ENCODE assay signal across 9 cellular contexts in the genomic region with DNA sequence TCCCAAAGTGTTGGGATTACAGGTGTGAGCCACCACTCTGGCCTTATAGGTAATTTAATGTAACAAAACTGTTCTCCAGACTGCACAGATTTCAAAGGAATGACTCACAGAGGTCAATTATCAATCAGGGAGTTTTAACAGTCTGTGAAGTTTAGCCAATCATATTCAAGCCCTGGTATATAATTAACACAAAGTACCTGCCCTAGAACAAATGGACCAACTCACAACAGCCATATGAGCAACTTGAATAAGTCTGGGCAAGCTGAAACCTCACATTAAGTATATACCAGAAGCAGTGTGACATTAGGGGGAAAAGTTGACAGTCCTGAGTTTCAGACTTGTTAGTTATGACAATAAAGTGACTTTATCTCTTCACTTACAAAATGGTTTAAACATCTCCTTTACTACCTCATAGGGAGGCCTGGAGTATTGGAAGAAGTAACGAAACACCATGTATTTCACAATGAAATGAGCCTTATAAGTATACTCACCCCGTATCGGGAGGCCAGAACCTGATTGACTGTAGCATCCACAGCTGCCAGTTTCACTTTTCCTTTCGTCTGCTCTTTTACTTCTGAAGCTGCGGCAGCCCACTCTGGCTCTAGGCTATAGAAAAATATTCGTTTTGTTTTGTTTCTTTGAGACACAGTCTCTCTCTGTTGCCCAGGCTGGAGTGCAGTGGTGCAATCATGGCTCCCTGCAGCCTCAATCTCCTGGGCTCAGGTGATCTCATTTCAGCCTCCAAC. TPM values are rescaled to one million over a fixed set of nuclear protein-coding genes. Genes with fewer than 3 reads are reported as not detected.
A peak's percentile ranks its signal among the peaks of the same experiment; 100 is the strongest.
DNase-seq lines count a peak whose midpoint lies in the region; ATAC-seq and TF ChIP-seq lines count a peak whose summit lies in the region.
"Had no signal": no experiment of that assay in that cellular context is flagged by ENCODE, and none has a peak within 500 bp of the region (broad histone marks: within the 10 kb centered on the region; RNA-seq: fewer than 3 reads in every experiment).

No MANE protein-coding gene starts in this region.

- TF ChIP-seq CTCF in CD4-positive, alpha-beta T cell (IDR thresholded peaks at IDR 0.05), result no peak
- no peak for TF ChIP-seq CTCF in GM13977 (IDR thresholded peaks at IDR 0.05; ENCODE audit: extremely low read depth, insufficient read depth, missing control alignments)

- peak overlapping the region; percentile 80 for H3K4me3 Mint-ChIP-seq in CD4-positive, alpha-beta T cell
- no peak overlapping the region for H3K4me3 Mint-ChIP-seq in activated naive CD8-positive, alpha-beta T cell treated with anti-CD3 and anti-CD28 coated beads, Interleukin-2, amount 10 ng/mL, durations not matched to agents 7 days and 5 days

- in situ Hi-C loops in GM13977 (cut with MboI; ENCODE audit: low pct_unique_long_range_greater_than_20kb, low sequenced_read_pairs, unreplicated experiment), result no loop called here

- no peak for DNase-seq in CD4-positive, alpha-beta T cell
- DNase-seq in GM19240 (ENCODE audit: insufficient read length, low spot score) (peak; percentile 43), UCSD-AML1 (lab: John Stamatoyannopoulos, UW; ENCODE audit: unreplicated experiment) (no peak), SHP77 (lab: John Stamatoyannopoulos, UW) (no peak), GM13977 (ENCODE audit: low spot score) (no peak), HUDEP-2 (lab: John Stamatoyannopoulos, UW; ENCODE audit: unreplicated experiment in 76 of 76) (no peak)
- DNase-seq in activated naive CD8-positive, alpha-beta T cell treated with anti-CD3 and anti-CD28 coated beads, Interleukin-2, amount 10 ng/mL, durations not matched to agents 7 days and 5 days, result no peak

- no peaks in the 10 kb centered on the region for H3K27me3 Mint-ChIP-seq in CD4-positive, alpha-beta T cell
- no peaks in the 10 kb centered on the region for H3K27me3 Mint-ChIP-seq in activated naive CD8-positive, alpha-beta T cell treated with anti-CD3 and anti-CD28 coated beads, Interleukin-2, amount 10 ng/mL, durations not matched to agents 7 days and 5 days

- no peaks in the 10 kb centered on the region for H3K27me3 ChIP-seq in CD4-positive, alpha-beta T cell (ENCODE audit: control insufficient read depth, insufficient read depth, low read length)
- H3K27me3 ChIP-seq: neutrophil had no signal

- no peak overlapping the region for H3K27ac ChIP-seq in CD4-positive, alpha-beta T cell (ENCODE audit: low read depth, low read length)
- H3K27ac ChIP-seq: neutrophil had no signal

- H3K4me1 Mint-ChIP-seq in CD4-positive, alpha-beta T cell (ENCODE audit: low read depth), result peaks cover 26% of the 10 kb centered on the region
- H3K4me1 Mint-ChIP-seq in activated naive CD8-positive, alpha-beta T cell treated with anti-CD3 and anti-CD28 coated beads, Interleukin-2, amount 10 ng/mL, durations not matched to agents 7 days and 5 days, result peaks cover 8% of the 10 kb centered on the region

- peak; percentile 80 for ATAC-seq in CD4-positive, alpha-beta T cell (ENCODE audit: poor library complexity)
- peak; percentile 88 for ATAC-seq in HG03066 (IDR thresholded peaks at IDR 0.05; ENCODE audit: low read depth, unreplicated experiment)
- ATAC-seq in activated naive CD8-positive, alpha-beta T cell treated with anti-CD3 and anti-CD28 coated beads, Interleukin-2, amount 10 ng/mL, durations not matched to agents 7 days and 5 days (ENCODE audit: low read depth), result peak; percentile 56

- H3K36me3 Mint-ChIP-seq in CD4-positive, alpha-beta T cell (ENCODE audit: low read depth), result peaks cover 95% of the 10 kb centered on the region
- H3K36me3 Mint-ChIP-seq in activated naive CD8-positive, alpha-beta T cell treated with anti-CD3 and anti-CD28 coated beads, Interleukin-2, amount 10 ng/mL, durations not matched to agents 7 days and 5 days, result peaks cover 31% of the 10 kb centered on the region

- H3K9me3 Mint-ChIP-seq in CD4-positive, alpha-beta T cell, result no peaks in the 10 kb centered on the region
- no peaks in the 10 kb centered on the region for H3K9me3 Mint-ChIP-seq in activated naive CD8-positive, alpha-beta T cell treated with anti-CD3 and anti-CD28 coated beads, Interleukin-2, amount 10 ng/mL, durations not matched to agents 7 days and 5 days

- CTCF ChIA-PET in CD4-positive, alpha-beta T cell (lab: Charles Lee), result interaction anchor here (1.9 to 2.1 kb wide), 2 partner anchors 21 to 42 kb away, joined by 5 to 6 read pairs; no protein-coding TSS in a partner anchor

- H3K27ac Mint-ChIP-seq in CD4-positive, alpha-beta T cell, result peak overlapping the region; percentile 82
- H3K27ac Mint-ChIP-seq in activated naive CD8-positive, alpha-beta T cell treated with anti-CD3 and anti-CD28 coated beads, Interleukin-2, amount 10 ng/mL, durations not matched to agents 7 days and 5 days, result no peak overlapping the region

- H3K9me3 ChIP-seq in CD4-positive, alpha-beta T cell (ENCODE audit: control insufficient read depth, low read length), result no peaks in the 10 kb centered on the region
- H3K9me3 ChIP-seq: neutrophil had no signal

- POLR2A ChIA-PET in CD4-positive, alpha-beta T cell (lab: Charles Lee), result interaction anchor here (0.7 to 2.4 kb wide), 2 partner anchors 22 to 365 kb away, joined by 5 to 16 read pairs; partner anchors contain the start of gene PDIA6
- POLR2A ChIA-PET in activated naive CD8-positive, alpha-beta T cell treated with anti-CD3 and anti-CD28 coated beads, Interleukin-2, amount 10 ng/mL, durations not matched to agents 7 days and 5 days (lab: Charles Lee), result no interaction called here

- intact Hi-C loops in CD4-positive, alpha-beta T cell (cut with DNase I, micrococcal nuclease), result loop anchor here in 1 of 2 experiments (1.0 kb wide), 1 partner anchor 19 kb away; no protein-coding TSS in a partner anchor

RNA-seq across cellular contexts. Expression of gene PDIA6, which starts 22.2 kb away (rescaled TPM):
- total RNA-seq in CD4-positive, alpha-beta T cell, result 10 to 100 TPM; 25.5 to 26.3 TPM
- total RNA-seq in activated naive CD8-positive, alpha-beta T cell treated with anti-CD3 and anti-CD28 coated beads, Interleukin-2, amount 10 ng/mL, durations not matched to agents 7 days and 5 days, result 10 to 100 TPM; 76.0 to 77.4 TPM
